Comparison of ENCODE assay signal across 15 cellular contexts in genomic region chr7:81744389-81744788, GRCh38. TPM values are rescaled to one million over a fixed set of nuclear protein-coding genes. Genes with fewer than 3 reads are reported as not detected.
DNase-seq lines count a peak whose midpoint lies in the region; ATAC-seq, FAIRE-seq and TF ChIP-seq lines count a peak whose summit lies in the region.
"Had no signal": no experiment of that assay in that cellular context is flagged by ENCODE, and none has a peak within 500 bp of the region (broad histone marks: within the 10 kb centered on the region; RNA-seq: fewer than 3 reads in every experiment).

No MANE protein-coding gene starts in this region.

- FAIRE-seq in urothelium cell line (lab: Jason Lieb, UNC), result peak; percentile 69
- FAIRE-seq: A549, G401.6, H54, HepG2, HTR-8/SVneo had no signal

- no peak overlapping the region for H3K4me2 ChIP-seq in GM23338
- no peak overlapping the region for H3K4me2 ChIP-seq in PC-3 (ENCODE audit: low read length)
- H3K4me2 ChIP-seq: A549 had no signal

- no peak overlapping the region for H3K27ac Mint-ChIP-seq in GM23338
- H3K27ac Mint-ChIP-seq in activated T-cell treated with anti-CD3 and anti-CD28 coated beads, Interleukin-2, amount 50 U/mL, for 24 hours, result no peak overlapping the region

- H3K27me3 ChIP-seq in GM23338 (ENCODE audit: insufficient read depth), result no peaks in the 10 kb centered on the region
- H3K27me3 ChIP-seq in PC-3 (ENCODE audit: low read length), result no peaks in the 10 kb centered on the region

- H3K9ac ChIP-seq in PC-3 (ENCODE audit: low read length), result no peak overlapping the region

- H3K4me1 Mint-ChIP-seq in GM23338, result peaks cover 10% of the 10 kb centered on the region
- no peaks in the 10 kb centered on the region for H3K4me1 Mint-ChIP-seq in activated T-cell treated with anti-CD3 and anti-CD28 coated beads, Interleukin-2, amount 50 U/mL, for 24 hours (ENCODE audit: low read depth)

- peak; percentile 31; the same call in 1 of the 3 replicates for ATAC-seq in GM23338
- ATAC-seq in PC-3, result no peak
- ATAC-seq: A549, HCT116, HepG2 had no signal

- no peak for TF ChIP-seq CTCF in GM23338 (conservative IDR thresholded peaks at IDR 0.05; ENCODE audit: low read depth in 2 of 2)
- no peak for TF ChIP-seq CTCF in PC-3 (conservative IDR thresholded peaks at IDR 0.05; ENCODE audit: low read depth, low read length)

- CTCF ChIA-PET in PC-3 (lab: Charles Lee), result no interaction called here

- H3K27me3 Mint-ChIP-seq in GM23338 (ENCODE audit: insufficient read depth, low read depth, poor library complexity), result peaks cover 1% of the 10 kb centered on the region
- no peaks in the 10 kb centered on the region for H3K27me3 Mint-ChIP-seq in activated T-cell treated with anti-CD3 and anti-CD28 coated beads, Interleukin-2, amount 50 U/mL, for 24 hours

- H3K36me3 Mint-ChIP-seq in GM23338 (ENCODE audit: low read depth), result no peaks in the 10 kb centered on the region
- H3K36me3 Mint-ChIP-seq in activated T-cell treated with anti-CD3 and anti-CD28 coated beads, Interleukin-2, amount 50 U/mL, for 24 hours (ENCODE audit: low read depth), result no peaks in the 10 kb centered on the region

- peak; percentile 20 for DNase-seq in COR-L47 (lab: John Stamatoyannopoulos, UW)
- DNase-seq in GM23338 (ENCODE audit: low spot score), result no peak
- no peak for DNase-seq in PC-3
- no peak for DNase-seq in urothelium cell line (ENCODE audit: low spot score)
- DNase-seq in DMS53 treated with DMSO at 0.1 percent for 48 hours (lab: John Stamatoyannopoulos, UW; ENCODE audit: unreplicated experiment), result no peak
- no peak for DNase-seq in dermis blood vessel endothelial cell
- DNase-seq in activated T-cell treated with anti-CD3 and anti-CD28 coated beads, Interleukin-2, amount 50 U/mL, for 24 hours, result no peak
- DNase-seq: DMS79 treated with DMSO at 0.1 percent for 48 hours, EL had no signal

- H3K9me2 ChIP-seq in GM23338 (ENCODE audit: insufficient read depth) (no peaks in the 10 kb centered on the region), PC-3 (replicated peaks; ENCODE audit: low read length) (no peaks in the 10 kb centered on the region)

- H3K36me3 ChIP-seq in GM23338 (ENCODE audit: insufficient read depth) (no peaks in the 10 kb centered on the region), PC-3 (ENCODE audit: low read depth, low read length) (no peaks in the 10 kb centered on the region)

- no peaks in the 10 kb centered on the region for H3K9me3 Mint-ChIP-seq in GM23338
- peaks cover 7% of the 10 kb centered on the region for H3K9me3 Mint-ChIP-seq in activated T-cell treated with anti-CD3 and anti-CD28 coated beads, Interleukin-2, amount 50 U/mL, for 24 hours

- H3K79me2 ChIP-seq in GM23338 (replicated peaks; ENCODE audit: insufficient read depth) (no peaks in the 10 kb centered on the region), PC-3 (ENCODE audit: low read length) (no peaks in the 10 kb centered on the region)

- no peaks in the 10 kb centered on the region for H3K4me1 ChIP-seq in GM23338 (ENCODE audit: insufficient read depth)
- H3K4me1 ChIP-seq in PC-3 (ENCODE audit: insufficient read depth, low read length), result no peaks in the 10 kb centered on the region
- H3K4me1 ChIP-seq: A549 had no signal

- H3K27ac ChIP-seq in GM23338 (ENCODE audit: low read depth) (no peak overlapping the region), PC-3 (ENCODE audit: low read length) (no peak overlapping the region)
- H3K27ac ChIP-seq: A549 had no signal

- no TSS peak for BruUV-seq in PC-3 (replicated peaks; lab: Mats Ljungman, UMichigan)

- H3K4me3 Mint-ChIP-seq in GM23338, result no peak overlapping the region
- no peak overlapping the region for H3K4me3 Mint-ChIP-seq in activated T-cell treated with anti-CD3 and anti-CD28 coated beads, Interleukin-2, amount 50 U/mL, for 24 hours

- H3K9me3 ChIP-seq in PC-3 (ENCODE audit: low read length), result no peaks in the 10 kb centered on the region
- H3K9me3 ChIP-seq: A549 had no signal

- H3F3A ChIP-seq in GM23338 (replicated peaks; ENCODE audit: low read depth), result no peaks in the 10 kb centered on the region
- H3F3A ChIP-seq in PC-3 (ENCODE audit: low read length, unreplicated experiment), result no peaks in the 10 kb centered on the region

- H4K20me1 ChIP-seq in GM23338 (replicated peaks; ENCODE audit: insufficient read depth) (no peaks in the 10 kb centered on the region), PC-3 (ENCODE audit: low read length) (no peaks in the 10 kb centered on the region)

- POLR2A ChIA-PET in PC-3 (lab: Charles Lee; ENCODE audit: unreplicated experiment), result no interaction called here

- no peak overlapping the region for H3K4me3 ChIP-seq in GM23338
- no peak overlapping the region for H3K4me3 ChIP-seq in PC-3 (ENCODE audit: low read length)
- H3K4me3 ChIP-seq: A549 had no signal

- H2AFZ ChIP-seq in GM23338, result no peak overlapping the region
- 0 out of 2 replicates have a peak overlapping the region, but pooled peaks have one; percentile 19 for H2AFZ ChIP-seq in PC-3 (ENCODE audit: low read length)

- intact Hi-C loops in PC-3 (cut with micrococcal nuclease), result no loop called here

TF ChIP-seq in GM23338, 12 proteins besides CTCF, POLR2A, EP300 and RAD21 (continues in another document):
- TF ChIP-seq, protein P1, sequence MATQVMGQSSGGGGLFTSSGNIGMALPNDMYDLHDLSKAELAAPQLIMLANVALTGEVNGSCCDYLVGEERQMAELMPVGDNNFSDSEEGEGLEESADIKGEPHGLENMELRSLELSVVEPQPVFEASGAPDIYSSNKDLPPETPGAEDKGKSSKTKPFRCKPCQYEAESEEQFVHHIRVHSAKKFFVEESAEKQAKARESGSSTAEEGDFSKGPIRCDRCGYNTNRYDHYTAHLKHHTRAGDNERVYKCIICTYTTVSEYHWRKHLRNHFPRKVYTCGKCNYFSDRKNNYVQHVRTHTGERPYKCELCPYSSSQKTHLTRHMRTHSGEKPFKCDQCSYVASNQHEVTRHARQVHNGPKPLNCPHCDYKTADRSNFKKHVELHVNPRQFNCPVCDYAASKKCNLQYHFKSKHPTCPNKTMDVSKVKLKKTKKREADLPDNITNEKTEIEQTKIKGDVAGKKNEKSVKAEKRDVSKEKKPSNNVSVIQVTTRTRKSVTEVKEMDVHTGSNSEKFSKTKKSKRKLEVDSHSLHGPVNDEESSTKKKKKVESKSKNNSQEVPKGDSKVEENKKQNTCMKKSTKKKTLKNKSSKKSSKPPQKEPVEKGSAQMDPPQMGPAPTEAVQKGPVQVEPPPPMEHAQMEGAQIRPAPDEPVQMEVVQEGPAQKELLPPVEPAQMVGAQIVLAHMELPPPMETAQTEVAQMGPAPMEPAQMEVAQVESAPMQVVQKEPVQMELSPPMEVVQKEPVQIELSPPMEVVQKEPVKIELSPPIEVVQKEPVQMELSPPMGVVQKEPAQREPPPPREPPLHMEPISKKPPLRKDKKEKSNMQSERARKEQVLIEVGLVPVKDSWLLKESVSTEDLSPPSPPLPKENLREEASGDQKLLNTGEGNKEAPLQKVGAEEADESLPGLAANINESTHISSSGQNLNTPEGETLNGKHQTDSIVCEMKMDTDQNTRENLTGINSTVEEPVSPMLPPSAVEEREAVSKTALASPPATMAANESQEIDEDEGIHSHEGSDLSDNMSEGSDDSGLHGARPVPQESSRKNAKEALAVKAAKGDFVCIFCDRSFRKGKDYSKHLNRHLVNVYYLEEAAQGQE (IDR thresholded peaks at IDR 0.05; ENCODE audit: unreplicated experiment), result no peak
- no peak for TF ChIP-seq ZNF331 (CRISPR knock-in tag; IDR thresholded peaks at IDR 0.05; ENCODE audit: low read depth)
- TF ChIP-seq NANOG (IDR thresholded peaks at IDR 0.05; ENCODE audit: borderline replicate concordance), result no peak
- no peak for TF ChIP-seq EZH2 (IDR thresholded peaks at IDR 0.05; ENCODE audit: low read depth, unreplicated experiment)
- TF ChIP-seq STAT1 (IDR thresholded peaks at IDR 0.05; ENCODE audit: unreplicated experiment), result no peak
- TF ChIP-seq CREB1 (CRISPR knock-in tag; IDR thresholded peaks at IDR 0.05; ENCODE audit: low read depth), result no peak
- no peak for TF ChIP-seq EZH2phosphoT487 (IDR thresholded peaks at IDR 0.05; ENCODE audit: unreplicated experiment)
- no peak for TF ChIP-seq ZNF114 (CRISPR knock-in tag; IDR thresholded peaks at IDR 0.05)
- TF ChIP-seq ETS1 (IDR thresholded peaks at IDR 0.05), result no peak
- no peak for TF ChIP-seq JUNB (IDR thresholded peaks at IDR 0.05; ENCODE audit: unreplicated experiment)

RNA-seq across cellular contexts. Expression of gene HGF, which starts 25.5 kb away (rescaled TPM):
- 0.50 and 1.1 TPM in 2 replicates for total RNA-seq in GM23338 (2014; rRNA removed; shearing (Covaris generic))
- 0.24 and 0.28 TPM in 2 replicates for polyA plus RNA-seq in GM23338 (2016; fragmentation: Nextera tagmentation; extraction: Ambion mirVana)
- total RNA-seq in PC-3 (2014; rRNA removed) (0.15 TPM in 1 of 2 replicates, not detected in the other), dermis blood vessel endothelial cell (3.4 and 8.8 TPM in 2 replicates)
- total RNA-seq: HepG2 had no signal
- polyA plus RNA-seq: HepG2 had no signal
